In genomic region chr19:1568320-1569019, GRCh38 we compare ENCODE assay signal across 8 cellular contexts. TPM values are rescaled to one million over a fixed set of nuclear protein-coding genes. Genes with fewer than 3 reads are reported as not detected.
A peak's percentile ranks its signal among the peaks of the same experiment; 100 is the strongest.
DNase-seq lines count a peak whose midpoint lies in the region; ATAC-seq and TF ChIP-seq lines count a peak whose summit lies in the region.

TSS of gene MEX3D (minus strand) at chr19:1568325. CDS start at chr19:1568058, 267 bp downstream.

- H3K9me3 ChIP-seq in lower lobe of right lung: no peaks in the 10 kb centered on the region

- TF ChIP-seq CTCF in Calu3 (IDR thresholded peaks at IDR 0.05; ENCODE audit: unreplicated experiment) (no peak), HFFc6 (IDR thresholded peaks at IDR 0.05) (no peak), dorsolateral prefrontal cortex (IDR thresholded peaks at IDR 0.05 in 54 of 56, conservative IDR thresholded peaks at IDR 0.05 in 2 of 56; ENCODE audit: low read depth in 1 of 56, partially characterized antibody in 56 of 56) (no peak), lower lobe of right lung (IDR thresholded peaks at IDR 0.05) (no peak)
- TF ChIP-seq CTCF in activated CD8-positive, alpha-beta T cell treated with anti-CD3 and anti-CD28 coated beads for 36 hours (IDR thresholded peaks at IDR 0.05): no peak

- H3K27me3 Mint-ChIP-seq in Calu3 (ENCODE audit: unreplicated experiment) (peaks cover 19% of the 10 kb centered on the region), HFFc6 (ENCODE audit: insufficient read depth) (peaks cover 3% of the 10 kb centered on the region)
- H3K27me3 Mint-ChIP-seq in activated CD8-positive, alpha-beta T cell treated with anti-CD3 and anti-CD28 coated beads for 36 hours: peaks cover 3% of the 10 kb centered on the region

- DNase-seq in Calu3 (peak; percentile 76), HFFc6 (no peak), NCI-H446 treated with DMSO at 0.1 percent for 48 hours (lab: John Stamatoyannopoulos, UW) (peak; percentile 38), dorsolateral prefrontal cortex (peak in 8 of 10 donors; percentile 21 to 76 (median 52)), lower lobe of right lung (peak; percentile 79)
- peak; percentile 79 for DNase-seq in activated CD8-positive, alpha-beta T cell treated with anti-CD3 and anti-CD28 coated beads for 36 hours
- peak; percentile 72 to 77 for DNase-seq in stimulated activated CD4-positive, alpha-beta T cell treated with anti-CD3 and anti-CD28 coated beads, Interleukin-4, amount 100 ng/mL, for 48 hours (ENCODE audit: low read depth in 2 of 2)

- H3K4me3 ChIP-seq in dorsolateral prefrontal cortex (peak within 1 kb of the TSS; percentile 58 to 87 (median 73)), lower lobe of right lung (peak within 1 kb of the TSS; percentile 73)

- H3K27ac ChIP-seq in dorsolateral prefrontal cortex: peak within 1 kb of the TSS in 56 of 59 donors; percentile 53 to 97 (median 91)
- H3K27ac ChIP-seq in lower lobe of right lung: peak within 1 kb of the TSS; percentile 82

- intact Hi-C loops in Calu3 (cut with micrococcal nuclease; ENCODE audit: unreplicated experiment): no loop called here
- intact Hi-C loops in activated CD8-positive, alpha-beta T cell treated with anti-CD3 and anti-CD28 coated beads for 36 hours (cut with micrococcal nuclease): no loop called here
- intact Hi-C loops in dorsolateral prefrontal cortex (cut with DNase I): loop anchor here (1.0 to 5.0 kb wide), 4 partner anchors 22 to 84 kb away; partner anchors contain the start of genes MBD3 (in 1 of the 2), TCF3 (in 1 of the 2) and UQCR11 (in 1 of the 2)
- intact Hi-C loops in lower lobe of right lung (cut with DNase I): no loop called here

- H3K4me3 Mint-ChIP-seq in Calu3 (ENCODE audit: low read depth, unreplicated experiment) (peak within 1 kb of the TSS; percentile 61), HFFc6 (peak within 1 kb of the TSS; percentile 76)
- peak within 1 kb of the TSS; percentile 26 for H3K4me3 Mint-ChIP-seq in activated CD8-positive, alpha-beta T cell treated with anti-CD3 and anti-CD28 coated beads for 36 hours

- peaks cover 14% of the 10 kb centered on the region for H3K4me1 ChIP-seq in lower lobe of right lung

- ATAC-seq in activated CD8-positive, alpha-beta T cell treated with anti-CD3 and anti-CD28 coated beads for 36 hours: peak; percentile 91
- ATAC-seq in lower lobe of right lung (peak; percentile 80 to 91), HG02884 (IDR thresholded peaks at IDR 0.05; ENCODE audit: unreplicated experiment) (no peak)

- no peak within 1 kb of the TSS for H3K27ac Mint-ChIP-seq in Calu3 (ENCODE audit: unreplicated experiment)
- no peak within 1 kb of the TSS for H3K27ac Mint-ChIP-seq in HFFc6
- H3K27ac Mint-ChIP-seq in activated CD8-positive, alpha-beta T cell treated with anti-CD3 and anti-CD28 coated beads for 36 hours: no peak within 1 kb of the TSS

- CTCF ChIA-PET in Calu3 (lab: Charles Lee): interaction anchor here (0.7 kb wide), 1 partner anchor 23 kb away, joined by 3 read pairs; no protein-coding TSS in a partner anchor
- CTCF ChIA-PET in activated CD8-positive, alpha-beta T cell treated with anti-CD3 and anti-CD28 coated beads for 36 hours (lab: Charles Lee): interaction anchor here (0.6 kb wide), 1 partner anchor 842 kb away, joined by 4 read pairs; no protein-coding TSS in a partner anchor

- POLR2A ChIA-PET in activated CD8-positive, alpha-beta T cell treated with anti-CD3 and anti-CD28 coated beads for 36 hours (lab: Charles Lee): interaction anchor here (1.0 to 1.2 kb wide), 2 partner anchors 24 to 83 kb away, joined by 3 read pairs; partner anchors contain the start of gene MBD3

- H3K36me3 Mint-ChIP-seq in Calu3 (ENCODE audit: insufficient read depth, unreplicated experiment) (peaks cover 40% of the 10 kb centered on the region), HFFc6 (ENCODE audit: low read depth) (no peaks in the 10 kb centered on the region)
- H3K36me3 Mint-ChIP-seq in activated CD8-positive, alpha-beta T cell treated with anti-CD3 and anti-CD28 coated beads for 36 hours (ENCODE audit: low read depth): no peaks in the 10 kb centered on the region

- no TSS peak for BruUV-seq in Calu3 (replicated peaks; lab: Mats Ljungman, UMichigan)

- H3K27me3 ChIP-seq in dorsolateral prefrontal cortex: no peaks in the 10 kb centered on the region
- no peaks in the 10 kb centered on the region for H3K27me3 ChIP-seq in lower lobe of right lung (ENCODE audit: low read depth)

- peaks cover 12% of the 10 kb centered on the region for H3K4me1 Mint-ChIP-seq in Calu3 (ENCODE audit: low read depth, unreplicated experiment)
- peaks cover 4% of the 10 kb centered on the region for H3K4me1 Mint-ChIP-seq in HFFc6 (ENCODE audit: low read depth)
- peaks cover 5% of the 10 kb centered on the region for H3K4me1 Mint-ChIP-seq in activated CD8-positive, alpha-beta T cell treated with anti-CD3 and anti-CD28 coated beads for 36 hours (ENCODE audit: low read depth)

- no peaks in the 10 kb centered on the region for H3K9me3 Mint-ChIP-seq in Calu3 (ENCODE audit: low read depth, unreplicated experiment)
- H3K9me3 Mint-ChIP-seq in HFFc6: no peaks in the 10 kb centered on the region
- H3K9me3 Mint-ChIP-seq in activated CD8-positive, alpha-beta T cell treated with anti-CD3 and anti-CD28 coated beads for 36 hours: no peaks in the 10 kb centered on the region

- H3K36me3 ChIP-seq in lower lobe of right lung: no peaks in the 10 kb centered on the region

RNA-seq across cellular contexts. Expression of gene MEX3D, which starts in this region (rescaled TPM):
- total RNA-seq in Calu3 (2022): 41.4 and 42.0 TPM in 2 replicates
- 10 to 100 TPM; 28.6 to 36.7 (median 31.4) TPM for total RNA-seq in HFFc6 (2021; fragmentation: NEBNext Ultra II Directional; extraction: Animal tissue kit (Norgen Biotek cat#: 25700))
- 1 to 10 TPM; 5.0 to 5.5 TPM for total RNA-seq in activated CD8-positive, alpha-beta T cell treated with anti-CD3 and anti-CD28 coated beads for 36 hours
- total RNA-seq in dorsolateral prefrontal cortex: 10 to 100 TPM; 12.9 to 38.7 (median 20.5) TPM
- 18.5 TPM for total RNA-seq in lower lobe of right lung

Comparison
In these comparisons a context has a peak if more than half of its experiments do, and no peak if none do; other contexts are left out.
1. H3K4me3 Mint-ChIP-seq: peak in every context shown above with its lines; median percentile 76 in HFFc6; 61 in Calu3; 26 in activated CD8-positive, alpha-beta T cell treated with anti-CD3 and anti-CD28 coated beads for 36 hours.
2. intact Hi-C loops: an anchor here in dorsolateral prefrontal cortex (1.0 to 5.0 kb wide); none called in Calu3, activated CD8-positive, alpha-beta T cell treated with anti-CD3 and anti-CD28 coated beads for 36 hours and lower lobe of right lung.